Comparison of ENCODE assay signal across 19 cellular contexts in the genomic region with DNA sequence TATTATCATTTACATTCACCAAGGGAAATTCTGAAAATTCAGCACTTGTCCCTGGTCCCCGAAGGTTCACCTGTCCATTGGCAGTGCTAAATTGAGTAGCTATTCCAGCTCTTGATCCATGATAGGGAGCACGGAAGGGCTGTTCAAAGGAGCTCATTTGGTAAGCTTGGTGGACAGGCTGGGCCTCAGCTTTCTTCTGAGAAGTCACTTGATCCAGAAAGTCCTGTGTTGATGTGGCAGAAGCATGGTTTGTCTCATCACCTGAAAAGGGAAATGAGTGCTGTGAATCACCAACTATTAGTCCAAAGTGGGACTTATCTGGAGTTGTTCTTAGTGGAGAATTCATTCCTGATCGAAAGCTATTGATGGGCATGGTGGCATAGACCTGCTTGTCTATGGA. TPM values are rescaled to one million over a fixed set of nuclear protein-coding genes. Genes with fewer than 3 reads are reported as not detected.
DNase-seq lines count a peak whose midpoint lies in the region; ATAC-seq, FAIRE-seq and TF ChIP-seq lines count a peak whose summit lies in the region.
"Had no signal": no experiment of that assay in that cellular context is flagged by ENCODE, and none has a peak within 500 bp of the region (broad histone marks: within the 10 kb centered on the region; RNA-seq: fewer than 3 reads in every experiment).

No MANE protein-coding gene starts in this region.

- in situ Hi-C loops in gastrocnemius medialis (cut with MboI; ENCODE audit: low sequenced_read_pairs in 4 of 4), result no loop called here

- TF ChIP-seq CTCF in RWPE2 (IDR thresholded peaks at IDR 0.05; ENCODE audit: poor library complexity, severe bottlenecking) (no peak), endothelial cell of umbilical vein (IDR thresholded peaks at IDR 0.05; ENCODE audit: extremely low read depth in 1 of 2, insufficient read depth in 1 of 2, low read depth in 1 of 2, low read length in 2 of 2) (no peak), gastrocnemius medialis (IDR thresholded peaks at IDR 0.05 in 4 of 5, conservative IDR thresholded peaks at IDR 0.05 in 1 of 5) (no peak)

- H3K4me3 ChIP-seq in RWPE2 (ENCODE audit: severe bottlenecking) (no peak overlapping the region), endothelial cell of umbilical vein (replicated peaks in 1 of 3; ENCODE audit: insufficient read depth in 1 of 3, low read depth in 1 of 3, low read length in 3 of 3) (no peak overlapping the region), gastrocnemius medialis (no peak overlapping the region)
- H3K4me3 ChIP-seq: left ventricle myocardium inferior, ovary had no signal

- H3K36me3 Mint-ChIP-seq in stimulated activated naive CD8-positive, alpha-beta T cell treated with anti-CD3 and anti-CD28 coated beads, Interleukin-15, Interleukin-2, amounts not matched to agents 100 ng/mL and 50 ng/mL, for 24 hours (ENCODE audit: low read depth), result peaks cover 56% of the 10 kb centered on the region

- H3K27me3 Mint-ChIP-seq in stimulated activated naive CD8-positive, alpha-beta T cell treated with anti-CD3 and anti-CD28 coated beads, Interleukin-15, Interleukin-2, amounts not matched to agents 100 ng/mL and 50 ng/mL, for 24 hours, result no peaks in the 10 kb centered on the region
- H3K27me3 Mint-ChIP-seq in stimulated activated naive CD8-positive, alpha-beta T cell treated with anti-CD3 and anti-CD28 coated beads, Interleukin-15, amount 100 ng/mL, for 72 hours, result no peaks in the 10 kb centered on the region
- H3K27me3 Mint-ChIP-seq: activated naive CD4-positive, alpha-beta T cell treated with anti-CD3 and anti-CD28 coated beads, Interleukin-2, amount 50 U/mL, for 24 hours; naive thymus-derived CD4-positive, alpha-beta T cell had no signal

- peaks cover 21% of the 10 kb centered on the region for H3K36me3 ChIP-seq in RWPE2 (ENCODE audit: low read depth)
- peaks cover 6 to 7% of the 10 kb centered on the region in 2 experiments for H3K36me3 ChIP-seq in endothelial cell of umbilical vein (ENCODE audit: control insufficient read depth in 2 of 2, extremely low read depth in 1 of 2, insufficient read depth in 2 of 2, low read length in 2 of 2)
- H3K36me3 ChIP-seq in gastrocnemius medialis, result peaks cover 0 to 15% of the 10 kb centered on the region in 2 donors
- H3K36me3 ChIP-seq: ovary had no signal

- H3K9me1 ChIP-seq in endothelial cell of umbilical vein (replicated peaks; ENCODE audit: control insufficient read depth, extremely low read depth, insufficient read depth, low read length), result no peaks in the 10 kb centered on the region

- DNase-seq in stimulated activated naive CD8-positive, alpha-beta T cell treated with anti-CD3 and anti-CD28 coated beads, Interleukin-15, amount 100 ng/mL, for 72 hours, result no peak
- DNase-seq in RWPE2 (ENCODE audit: low spot score) (no peak), endothelial cell of umbilical vein (ENCODE audit: low read depth, low spot score) (no peak), gastrocnemius medialis (no peak), amygdala (lab: John Stamatoyannopoulos, UW) (no peak)
- DNase-seq: activated T-cell treated with anti-CD3 and anti-CD28 coated beads, Interleukin-2, amount 50 U/mL, for 4 hours; left ventricle myocardium inferior; naive thymus-derived CD4-positive, alpha-beta T cell; NCI-H1417 treated with DMSO at 0.1 percent for 48 hours; NCI-H2081 treated with DMSO at 0.1 percent for 48 hours; NCI-H69; ovary; stimulated activated CD4-positive, alpha-beta T cell treated with anti-CD3 and anti-CD28 coated beads, Interleukin-2, amount 100 ng/mL, for 48 hours had no signal

- H3K4me1 Mint-ChIP-seq in stimulated activated naive CD8-positive, alpha-beta T cell treated with anti-CD3 and anti-CD28 coated beads, Interleukin-15, Interleukin-2, amounts not matched to agents 100 ng/mL and 50 ng/mL, for 24 hours (ENCODE audit: low read depth), result peaks cover 15% of the 10 kb centered on the region
- peaks cover 12% of the 10 kb centered on the region for H3K4me1 Mint-ChIP-seq in stimulated activated naive CD8-positive, alpha-beta T cell treated with anti-CD3 and anti-CD28 coated beads, Interleukin-15, amount 100 ng/mL, for 72 hours

- FAIRE-seq in endothelial cell of umbilical vein (lab: Jason Lieb, UNC), result no peak
- FAIRE-seq: TTC549 had no signal

- no peak overlapping the region for H2AFZ ChIP-seq in endothelial cell of umbilical vein (ENCODE audit: low read depth, low read length)

- H4K20me1 ChIP-seq in endothelial cell of umbilical vein (replicated peaks; ENCODE audit: control insufficient read depth, extremely low read depth, insufficient read depth, low read length), result no peaks in the 10 kb centered on the region

- no peak for TF ChIP-seq POLR2A in endothelial cell of umbilical vein (IDR thresholded peaks at IDR 0.05; ENCODE audit: low read depth, low read length)
- TF ChIP-seq POLR2A in gastrocnemius medialis (IDR thresholded peaks at IDR 0.05), result no peak

- H3K27ac ChIP-seq in RWPE2 (ENCODE audit: poor library complexity, severe bottlenecking) (peak overlapping the region; percentile 8), endothelial cell of umbilical vein (ENCODE audit: insufficient read depth, low read depth, low read length) (peak overlapping the region; percentile 59), gastrocnemius medialis (no peak overlapping the region)
- H3K27ac ChIP-seq: KMS-11, left ventricle myocardium inferior, ovary had no signal

- POLR2A ChIA-PET in endothelial cell of umbilical vein (lab: Charles Lee), result no interaction called here

- no peak overlapping the region for H3K9ac ChIP-seq in endothelial cell of umbilical vein (replicated peaks; ENCODE audit: extremely low read depth, insufficient read depth, low read length)
- H3K9ac ChIP-seq: KMS-11 had no signal

- CTCF ChIA-PET in endothelial cell of umbilical vein (lab: Charles Lee), result interaction anchor here (1.3 to 1.5 kb wide), 3 partner anchors 12 to 82 kb away, joined by 4 to 6 read pairs (median 5); no protein-coding TSS in a partner anchor

- H3K4me2 ChIP-seq in endothelial cell of umbilical vein (ENCODE audit: insufficient read depth, low read length), result no peak overlapping the region
- H3K4me2 ChIP-seq: KMS-11 had no signal

- TSS peak; percentile 8 for BruUV-seq in endothelial cell of umbilical vein (replicated peaks; lab: Mats Ljungman, UMichigan)

- H3K9me3 ChIP-seq in RWPE2 (ENCODE audit: severe bottlenecking) (no peaks in the 10 kb centered on the region), endothelial cell of umbilical vein (replicated peaks; ENCODE audit: control insufficient read depth, insufficient read depth, low read length) (no peaks in the 10 kb centered on the region), gastrocnemius medialis (no peaks in the 10 kb centered on the region)
- H3K9me3 ChIP-seq: left ventricle myocardium inferior, ovary had no signal

- H3K27me3 ChIP-seq in RWPE2 (ENCODE audit: insufficient read depth, poor library complexity, severe bottlenecking), result no peaks in the 10 kb centered on the region
- no peaks in the 10 kb centered on the region for H3K27me3 ChIP-seq in endothelial cell of umbilical vein (ENCODE audit: control insufficient read depth in 2 of 2, insufficient read depth in 2 of 2, low read length in 2 of 2)
- H3K27me3 ChIP-seq in gastrocnemius medialis, result no peaks in the 10 kb centered on the region
- H3K27me3 ChIP-seq: ovary had no signal

- peaks cover 13% of the 10 kb centered on the region for H3K9me3 Mint-ChIP-seq in stimulated activated naive CD8-positive, alpha-beta T cell treated with anti-CD3 and anti-CD28 coated beads, Interleukin-15, Interleukin-2, amounts not matched to agents 100 ng/mL and 50 ng/mL, for 24 hours
- peaks cover 0 to 6% of the 10 kb centered on the region in 2 donors for H3K9me3 Mint-ChIP-seq in stimulated activated naive CD8-positive, alpha-beta T cell treated with anti-CD3 and anti-CD28 coated beads, Interleukin-15, amount 100 ng/mL, for 72 hours

- H3K27ac Mint-ChIP-seq in stimulated activated naive CD8-positive, alpha-beta T cell treated with anti-CD3 and anti-CD28 coated beads, Interleukin-15, Interleukin-2, amounts not matched to agents 100 ng/mL and 50 ng/mL, for 24 hours, result peak overlapping the region; percentile 65
- no peak overlapping the region for H3K27ac Mint-ChIP-seq in stimulated activated naive CD8-positive, alpha-beta T cell treated with anti-CD3 and anti-CD28 coated beads, Interleukin-15, amount 100 ng/mL, for 72 hours
- H3K27ac Mint-ChIP-seq: naive thymus-derived CD4-positive, alpha-beta T cell had no signal

- no peaks in the 10 kb centered on the region for H3K79me2 ChIP-seq in endothelial cell of umbilical vein (ENCODE audit: control insufficient read depth, insufficient read depth, low read length)

- dilution Hi-C loops in endothelial cell of umbilical vein (cut with MboI; ENCODE audit: extremely low pct_ligation_motif_present, low sequenced_read_pairs), result no loop called here

- H3K4me1 ChIP-seq in RWPE2 (ENCODE audit: insufficient read depth, poor library complexity, severe bottlenecking), result peaks cover 11% of the 10 kb centered on the region
- peaks cover 19% of the 10 kb centered on the region for H3K4me1 ChIP-seq in endothelial cell of umbilical vein (ENCODE audit: control insufficient read depth, extremely low read depth, insufficient read depth, low read length)
- H3K4me1 ChIP-seq in gastrocnemius medialis, result no peaks in the 10 kb centered on the region

- ATAC-seq in stimulated activated naive CD8-positive, alpha-beta T cell treated with anti-CD3 and anti-CD28 coated beads, Interleukin-15, amount 100 ng/mL, for 72 hours, result no peak
- no peak for ATAC-seq in RWPE2 (ENCODE audit: low read depth)
- no peak for ATAC-seq in gastrocnemius medialis
- no peak for ATAC-seq in HG02938 (IDR thresholded peaks at IDR 0.05; ENCODE audit: unreplicated experiment)
- ATAC-seq: HCT116; naive thymus-derived CD4-positive, alpha-beta T cell had no signal

- intact Hi-C loops in endothelial cell of umbilical vein (cut with micrococcal nuclease) (loop anchor here (5.0 kb wide), 1 partner anchor 145 kb away; a partner anchor contains a TSS), gastrocnemius medialis (cut with DNase I; ENCODE audit: low total_unique reads) (no loop called here)

- no peak overlapping the region for H3K4me3 Mint-ChIP-seq in stimulated activated naive CD8-positive, alpha-beta T cell treated with anti-CD3 and anti-CD28 coated beads, Interleukin-15, Interleukin-2, amounts not matched to agents 100 ng/mL and 50 ng/mL, for 24 hours
- no peak overlapping the region for H3K4me3 Mint-ChIP-seq in stimulated activated naive CD8-positive, alpha-beta T cell treated with anti-CD3 and anti-CD28 coated beads, Interleukin-15, amount 100 ng/mL, for 72 hours
- H3K4me3 Mint-ChIP-seq: activated naive CD4-positive, alpha-beta T cell treated with anti-CD3 and anti-CD28 coated beads, Interleukin-2, amount 50 U/mL, for 24 hours; activated T-cell treated with anti-CD3 and anti-CD28 coated beads, Interleukin-2, amount 50 U/mL, for 4 hours; naive thymus-derived CD4-positive, alpha-beta T cell had no signal

RNA-seq across cellular contexts. Expression of a gene that starts 19.8 kb away (rescaled TPM):
- total RNA-seq in endothelial cell of umbilical vein (0.86 and 0.97 TPM in 2 replicates), gastrocnemius medialis (1 to 10 TPM in 1 of 4 donors, not detected in 3; 1.0 TPM)
- polyA plus RNA-seq in endothelial cell of umbilical vein, result 0.62 and 0.90 TPM in 2 replicates
- polyA plus RNA-seq in endothelial cell of umbilical vein (2011; cell fraction: cytosol; rRNA removed), result 0.21 and 0.27 TPM in 2 replicates
- polyA plus RNA-seq in endothelial cell of umbilical vein (2011; cell fraction: nucleus; rRNA removed), result 0.95 and 1.2 TPM in 2 replicates
- 0.17 TPM in 1 of 2 replicates, not detected in the other for polyA plus RNA-seq in endothelial cell of umbilical vein (2012)
- polyA minus RNA-seq in endothelial cell of umbilical vein, result 1.4 and 1.8 TPM in 2 replicates
- polyA minus RNA-seq in endothelial cell of umbilical vein (2011; cell fraction: cytosol; rRNA and poly(A)+ RNA removed), result 2.8 TPM
- 1.0 and 1.7 TPM in 2 replicates for polyA minus RNA-seq in endothelial cell of umbilical vein (2011; cell fraction: nucleus; rRNA and poly(A)+ RNA removed)
- total RNA-seq: left ventricle myocardium inferior had no signal

Comparison
In these comparisons a context has a peak if more than half of its experiments do, and no peak if none do; other contexts are left out.
1. H3K27ac ChIP-seq: peak in RWPE2 (single experiment) and endothelial cell of umbilical vein (single experiment); none in gastrocnemius medialis (0 of 4).